8 cellular contexts compared by ENCODE assay signal in the genomic region with DNA sequence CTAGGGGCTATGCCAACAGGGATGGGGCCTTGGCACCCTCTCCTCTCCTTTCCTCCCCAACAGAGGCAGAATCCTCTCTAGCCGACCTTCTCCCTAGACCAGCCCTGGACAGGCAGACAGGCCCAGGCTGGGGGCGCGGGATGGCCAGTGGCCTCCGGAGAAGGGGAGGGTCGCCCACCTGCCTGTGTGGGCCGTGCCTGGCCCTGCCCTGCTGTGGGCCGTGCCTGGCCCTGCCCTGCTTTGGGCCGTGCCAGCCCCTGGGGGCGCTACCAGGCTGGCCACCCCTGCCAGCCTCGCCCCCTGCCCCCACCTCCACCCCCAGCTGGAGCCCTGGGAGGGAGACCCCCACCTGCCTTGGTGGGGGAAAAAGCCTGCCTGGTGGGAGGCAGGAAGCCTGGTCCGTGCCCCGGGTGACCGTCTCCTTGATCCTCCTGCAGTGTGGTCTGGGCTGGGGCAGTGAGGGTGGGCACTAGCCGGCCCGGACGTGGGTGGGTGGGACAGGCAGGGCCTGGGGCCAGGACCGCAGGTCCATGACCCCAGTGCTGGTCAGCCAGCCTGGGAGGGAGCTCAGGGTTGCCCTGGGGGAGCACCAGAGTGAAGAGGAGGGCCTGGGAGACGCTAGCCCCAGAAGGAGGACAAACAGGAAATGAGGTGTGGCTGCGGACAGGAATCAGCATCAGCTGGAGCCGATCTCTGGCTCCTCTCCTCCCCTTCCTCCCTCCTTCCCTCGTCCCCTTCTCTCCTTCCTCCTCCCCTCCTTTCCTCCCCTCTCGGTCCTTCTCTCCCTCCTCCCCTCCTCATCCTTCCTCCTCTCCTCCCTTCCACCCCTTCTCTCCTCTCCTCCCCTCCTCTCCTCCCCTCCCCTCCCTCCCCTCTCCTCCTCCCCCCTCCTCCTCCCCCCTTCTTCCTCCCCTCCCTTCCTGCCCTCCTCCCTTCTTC. TPM values are rescaled to one million over a fixed set of nuclear protein-coding genes. Genes with fewer than 3 reads are reported as not detected.
A peak's percentile ranks its signal among the peaks of the same experiment; 100 is the strongest.
DNase-seq lines count a peak whose midpoint lies in the region; ATAC-seq, FAIRE-seq and TF ChIP-seq lines count a peak whose summit lies in the region.

No MANE protein-coding gene starts in this region.

- FAIRE-seq in astrocyte (lab: Jason Lieb, UNC), result no peak

- H4K20me1 ChIP-seq in astrocyte (ENCODE audit: insufficient read depth, low read length), result no peaks in the 10 kb centered on the region

- H3K27ac ChIP-seq in astrocyte (ENCODE audit: low read depth, low read length) (peak overlapping the region; percentile 41), thymus (ENCODE audit: low read depth) (peak overlapping the region; percentile 82)

- H3K27ac Mint-ChIP-seq in astrocyte (ENCODE audit: unreplicated experiment), result peak overlapping the region; percentile 85

- peaks cover 10% of the 10 kb centered on the region for H3K4me1 Mint-ChIP-seq in astrocyte (ENCODE audit: low read depth, unreplicated experiment)

- no peaks in the 10 kb centered on the region for H3K9me3 Mint-ChIP-seq in astrocyte (ENCODE audit: unreplicated experiment)

- H3K27me3 Mint-ChIP-seq in astrocyte (ENCODE audit: low read depth, unreplicated experiment), result no peaks in the 10 kb centered on the region

- TF ChIP-seq CTCF in astrocyte (IDR thresholded peaks at IDR 0.05; ENCODE audit: insufficient read depth, low read depth, low read length), result no peak

- H3K4me3 Mint-ChIP-seq in astrocyte (ENCODE audit: unreplicated experiment), result no peak overlapping the region

- ATAC-seq in HG02970 (IDR thresholded peaks at IDR 0.05; ENCODE audit: low FRiP score, unreplicated experiment), result no peak

- peak overlapping the region; percentile 67 for H3K4me2 ChIP-seq in astrocyte (ENCODE audit: low read length)

- H3K9me3 ChIP-seq in astrocyte (ENCODE audit: insufficient read depth, low read depth, low read length) (no peaks in the 10 kb centered on the region), thymus (ENCODE audit: control insufficient read depth) (no peaks in the 10 kb centered on the region)

- no peak overlapping the region for H3K4me3 ChIP-seq in astrocyte (ENCODE audit: insufficient read depth, low read depth, low read length)
- H3K4me3 ChIP-seq in thymus (ENCODE audit: low read length), result peak overlapping the region; percentile 29

- DNase-seq in GDM1 (lab: John Stamatoyannopoulos, UW) (peak; percentile 17), NCI-H460 (ENCODE audit: extremely low read depth, low read depth) (peak; percentile 76), astrocyte (ENCODE audit: low read depth) (peak; percentile 63), kidney tubule cell (ENCODE audit: low spot score) (peak; percentile 68), NCI-H146 (lab: John Stamatoyannopoulos, UW) (no peak), SIG-M5 (lab: John Stamatoyannopoulos, UW) (no peak)

- WGBS in thymus, result 55% methylated on average over 22 of the region's 22 CpGs

- H3K79me2 ChIP-seq in astrocyte (ENCODE audit: insufficient read depth, low read length), result no peaks in the 10 kb centered on the region

- peaks cover 28% of the 10 kb centered on the region for H3K4me1 ChIP-seq in astrocyte (ENCODE audit: insufficient read depth, low read length)
- peaks cover 35% of the 10 kb centered on the region for H3K4me1 ChIP-seq in thymus (ENCODE audit: control insufficient read depth, insufficient read depth, low read length)

- H3K9ac ChIP-seq in astrocyte (ENCODE audit: low read length), result peak overlapping the region; percentile 43

- H2AFZ ChIP-seq in astrocyte (ENCODE audit: low read depth, low read length), result peak overlapping the region; percentile 86

- H3K36me3 ChIP-seq in astrocyte (ENCODE audit: insufficient read depth, low read length) (no peaks in the 10 kb centered on the region), thymus (ENCODE audit: control insufficient read depth, insufficient read depth) (no peaks in the 10 kb centered on the region)

- no peaks in the 10 kb centered on the region for H3K36me3 Mint-ChIP-seq in astrocyte (ENCODE audit: low read depth, unreplicated experiment)

- H3K27me3 ChIP-seq in astrocyte (ENCODE audit: insufficient read depth, low read length) (no peaks in the 10 kb centered on the region), thymus (ENCODE audit: control insufficient read depth, insufficient read depth) (no peaks in the 10 kb centered on the region)

RNA-seq across cellular contexts. Expression of a gene that starts 5.1 kb away (rescaled TPM):
- total RNA-seq in NCI-H460 (2014; rRNA removed; shearing (Covaris generic)), result 87.0 and 90.9 TPM in 2 replicates
- polyA plus RNA-seq in NCI-H460 (2014; cell fraction: nucleus; rRNA removed), result 79.8 and 124 TPM in 2 replicates
- 123 and 146 TPM in 2 replicates for total RNA-seq in astrocyte
- polyA plus RNA-seq in thymus, result 97.9 TPM

RNA-seq across cellular contexts. Expression of a gene that starts 40.0 kb away (rescaled TPM):
- 12.3 and 14.4 TPM in 2 replicates for total RNA-seq in NCI-H460 (2014; rRNA removed; shearing (Covaris generic))
- 3.5 and 6.3 TPM in 2 replicates for polyA plus RNA-seq in NCI-H460 (2014; cell fraction: nucleus; rRNA removed)
- total RNA-seq in astrocyte, result 45.3 and 47.2 TPM in 2 replicates
- 29.7 TPM for polyA plus RNA-seq in thymus

RNA-seq across cellular contexts. Expression of a gene that starts 40.6 kb away (rescaled TPM):
- total RNA-seq in NCI-H460 (2014; rRNA removed; shearing (Covaris generic)), result 1.4 and 1.6 TPM in 2 replicates
- 9.7 and 24.7 TPM in 2 replicates for polyA plus RNA-seq in NCI-H460 (2014; cell fraction: nucleus; rRNA removed)
- 5.6 and 5.8 TPM in 2 replicates for total RNA-seq in astrocyte
- 37.8 TPM for polyA plus RNA-seq in thymus

RNA-seq across cellular contexts. Expression of a gene that starts 40.6 kb away (rescaled TPM):
- 32.9 and 33.7 TPM in 2 replicates for total RNA-seq in NCI-H460 (2014; rRNA removed; shearing (Covaris generic))
- 56.1 and 72.6 TPM in 2 replicates for polyA plus RNA-seq in NCI-H460 (2014; cell fraction: nucleus; rRNA removed)
- 49.5 and 53.7 TPM in 2 replicates for total RNA-seq in astrocyte
- polyA plus RNA-seq in thymus, result 36.9 TPM

Comparison
In these comparisons a context has a peak if more than half of its experiments do, and no peak if none do; other contexts are left out.
1. DNase-seq: peak in GDM1 (single experiment), NCI-H460 (single experiment), astrocyte (single experiment) and kidney tubule cell (single experiment); none in NCI-H146 (single experiment) and SIG-M5 (single experiment).